In genomic region chr2:104434363-104434792, GRCh38 we compare ENCODE assay signal across 8 cellular contexts.
DNase-seq lines count a peak whose midpoint lies in the region; ATAC-seq and TF ChIP-seq lines count a peak whose summit lies in the region.

No MANE protein-coding gene starts in this region.

- intact Hi-C loops in left lung (cut with DNase I) (no loop called here), heart left ventricle (cut with DNase I) (no loop called here)

- WGBS in heart left ventricle, 4 donors = 5 to 10% (median 6%) methylated on average over 13 of the region's 13 CpGs

- H3K27me3 Mint-ChIP-seq in WTC11 (ENCODE audit: low read depth) = no peaks in the 10 kb centered on the region

- H3K27me3 ChIP-seq in left lung (peaks cover 0 to 12% of the 10 kb centered on the region in 2 donors), heart left ventricle (peaks cover 0 to 24% (median 4%) of the 10 kb centered on the region in 9 donors)

- H3K4me1 Mint-ChIP-seq in WTC11 = peaks cover 49% of the 10 kb centered on the region

- POLR2A ChIA-PET in WTC11 (lab: Charles Lee) = no interaction called here

- H3K4me3 Mint-ChIP-seq in WTC11 = peak overlapping the region; percentile 65

- no peaks in the 10 kb centered on the region for H3K36me3 Mint-ChIP-seq in WTC11

- H3K9me3 Mint-ChIP-seq in WTC11 = peaks cover 7% of the 10 kb centered on the region

- no peak for TF ChIP-seq CTCF in WTC11 (IDR thresholded peaks at IDR 0.05)
- no peak for TF ChIP-seq CTCF in left lung (IDR thresholded peaks at IDR 0.05)
- TF ChIP-seq CTCF in heart left ventricle (IDR thresholded peaks at IDR 0.05) = no peak

- ATAC-seq in GM19395 (IDR thresholded peaks at IDR 0.05; ENCODE audit: unreplicated experiment) (peak; percentile 84), HG03460 (IDR thresholded peaks at IDR 0.05; ENCODE audit: unreplicated experiment) (peak; percentile 74), WTC11 (peak; percentile 96), left lung (peak; percentile 80), heart left ventricle (no peak)

- H3K36me3 ChIP-seq in left lung (no peaks in the 10 kb centered on the region), heart left ventricle (no peaks in the 10 kb centered on the region)

- TF ChIP-seq POLR2A in heart left ventricle (IDR thresholded peaks at IDR 0.05) = no peak

- H3K4me3 ChIP-seq in left lung (no peak overlapping the region), heart left ventricle (peak overlapping the region in 3 of 12 donors; percentile 22 to 28 (median 26))

- H3K27ac ChIP-seq in left lung (no peak overlapping the region), heart left ventricle (no peak overlapping the region)

- H3K4me1 ChIP-seq in left lung (peaks cover 0 to 4% of the 10 kb centered on the region in 2 donors), heart left ventricle (no peaks in the 10 kb centered on the region)

- H3K9me3 ChIP-seq in left lung (no peaks in the 10 kb centered on the region), heart left ventricle (no peaks in the 10 kb centered on the region)

- DNase-seq in DMS153 (lab: John Stamatoyannopoulos, UW) = peak; percentile 87
- DNase-seq in WTC11 (ENCODE audit: low spot score) = peak; percentile 53
- DNase-seq in left lung = peak in 1 of 2 donors; percentile 68
- DNase-seq in effector CD8-positive, alpha-beta T cell (lab: John Stamatoyannopoulos, UW) = no peak
- no peak for DNase-seq in heart left ventricle
- DNase-seq in effector CD4-positive, alpha-beta T cell = no peak

- peak overlapping the region; percentile 92 for H3K27ac Mint-ChIP-seq in WTC11

- CTCF ChIA-PET in WTC11 (lab: Charles Lee) = interaction anchor here (1.0 to 1.5 kb wide), 2 partner anchors 14 to 415 kb away, joined by 3 to 5 read pairs; no protein-coding TSS in a partner anchor

TF ChIP-seq in WTC11, 78 proteins besides CTCF, POLR2A, EP300 and RAD21 (continues in another document):
- no peak for TF ChIP-seq ERG (CRISPR knock-in tag; IDR thresholded peaks at IDR 0.05)
- TF ChIP-seq TEAD1 (CRISPR knock-in tag; IDR thresholded peaks at IDR 0.05) = peak; percentile 41; the same call in 1 of the 2 replicates
- no peak for TF ChIP-seq STAT6 (CRISPR knock-in tag; conservative IDR thresholded peaks at IDR 0.05; ENCODE audit: low read depth)
- TF ChIP-seq FOXP1 (CRISPR knock-in tag; IDR thresholded peaks at IDR 0.05; ENCODE audit: borderline replicate concordance) = peak; percentile 43; the same call in 1 of the 2 replicates
- peak; percentile 30; the same call in 1 of the 2 replicates for TF ChIP-seq FOXK1 (CRISPR knock-in tag; IDR thresholded peaks at IDR 0.05)
- no peak for TF ChIP-seq CREM (CRISPR knock-in tag; IDR thresholded peaks at IDR 0.05)
- TF ChIP-seq OVOL2 (CRISPR knock-in tag; IDR thresholded peaks at IDR 0.05; ENCODE audit: borderline replicate concordance) = no peak
- no peak for TF ChIP-seq ZMAT4 (CRISPR knock-in tag; IDR thresholded peaks at IDR 0.05)
- TF ChIP-seq GABPB1 (CRISPR knock-in tag; IDR thresholded peaks at IDR 0.05) = no peak
- TF ChIP-seq RELA (CRISPR knock-in tag; IDR thresholded peaks at IDR 0.05; ENCODE audit: borderline replicate concordance) = no peak
- peak; percentile 74; the same call in 1 of the 2 replicates for TF ChIP-seq FOXP4 (CRISPR knock-in tag; IDR thresholded peaks at IDR 0.05)
- TF ChIP-seq E2F5 (CRISPR knock-in tag; IDR thresholded peaks at IDR 0.05) = no peak
- TF ChIP-seq ARID4B (CRISPR knock-in tag; IDR thresholded peaks at IDR 0.05; ENCODE audit: borderline replicate concordance) = no peak
- peak; percentile 47; the same call in 1 of the 2 replicates for TF ChIP-seq ETV6 (CRISPR knock-in tag; IDR thresholded peaks at IDR 0.05)
- no peak for TF ChIP-seq JAZF1 (CRISPR knock-in tag; IDR thresholded peaks at IDR 0.05)

Comparison
In these comparisons a context has a peak if more than half of its experiments do, and no peak if none do; other contexts are left out.
1. DNase-seq: peak in DMS153 (single experiment) and WTC11 (single experiment); none in effector CD8-positive, alpha-beta T cell (single experiment), heart left ventricle (0 of 5) and effector CD4-positive, alpha-beta T cell (single experiment).
2. ATAC-seq: peak in GM19395 (single experiment), HG03460 (single experiment), WTC11 (single experiment) and left lung (single experiment); none in heart left ventricle (0 of 4).